15 cellular contexts compared by ENCODE assay signal in genomic region chr20:11387189-11387754, GRCh38.
DNase-seq lines count a peak whose midpoint lies in the region; TF ChIP-seq lines count a peak whose summit lies in the region.
"Had no signal": no experiment of that assay in that cellular context is flagged by ENCODE, and none has a peak within 500 bp of the region (broad histone marks: within the 10 kb centered on the region; RNA-seq: fewer than 3 reads in every experiment).

No MANE protein-coding gene starts in this region.

- H3K9me3 Mint-ChIP-seq in osteocyte (ENCODE audit: unreplicated experiment), result peaks cover 6% of the 10 kb centered on the region

- H3K4me1 ChIP-seq in ACC112 (ENCODE audit: control insufficient read depth, insufficient read depth, low read length, unreplicated experiment) (peaks cover 18% of the 10 kb centered on the region), HEK293 (ENCODE audit: control insufficient read depth, insufficient read depth, low read length) (no peaks in the 10 kb centered on the region), adipocyte (ENCODE audit: control insufficient read depth, insufficient read depth, low read length) (no peaks in the 10 kb centered on the region)

- H3K9me3 ChIP-seq in HEK293 (ENCODE audit: control insufficient read depth, insufficient read depth, low read depth, low read length), result no peaks in the 10 kb centered on the region
- no peaks in the 10 kb centered on the region for H3K9me3 ChIP-seq in adipocyte (ENCODE audit: control insufficient read depth, low read length)

- H3K36me3 Mint-ChIP-seq in osteocyte (ENCODE audit: unreplicated experiment), result peaks cover 3% of the 10 kb centered on the region
- H3K36me3 Mint-ChIP-seq: activated naive CD8-positive, alpha-beta T cell had no signal

- POLR2A ChIA-PET in HEK293 (lab: Yijun Ruan, JAX), result no interaction called here

- H3K36me3 ChIP-seq in ACC112 (ENCODE audit: insufficient read depth, low read length), result no peaks in the 10 kb centered on the region
- no peaks in the 10 kb centered on the region for H3K36me3 ChIP-seq in HEK293 (ENCODE audit: control insufficient read depth in 2 of 2, insufficient read depth in 1 of 2, low read length in 2 of 2)
- H3K36me3 ChIP-seq in adipocyte (ENCODE audit: control insufficient read depth, insufficient read depth, low read length, severe bottlenecking), result no peaks in the 10 kb centered on the region

- H3K4me3 ChIP-seq in ACC112 (ENCODE audit: low read depth, low read length), result no peak overlapping the region
- no peak overlapping the region for H3K4me3 ChIP-seq in HEK293 (ENCODE audit: low read depth, low read length)
- no peak overlapping the region for H3K4me3 ChIP-seq in adipocyte (ENCODE audit: low read length)

- H3K27me3 ChIP-seq in ACC112 (ENCODE audit: insufficient read depth, low read length), result no peaks in the 10 kb centered on the region
- no peaks in the 10 kb centered on the region for H3K27me3 ChIP-seq in adipocyte (replicated peaks; ENCODE audit: control insufficient read depth, insufficient read depth, low read length)

- no peak for TF ChIP-seq CTCF in HEK293 (tag by site-specific recombination; IDR thresholded peaks at IDR 0.05)
- TF ChIP-seq CTCF in osteocyte (IDR thresholded peaks at IDR 0.05), result no peak

- no peak overlapping the region for H3K9ac ChIP-seq in adipocyte (ENCODE audit: low read length)

- DNase-seq in adipocyte (ENCODE audit: low read depth), result peak; percentile 61
- DNase-seq in iris pigment epithelial cell (ENCODE audit: low read depth), result peak; percentile 95
- DNase-seq in NK-92 treated with Interleukin-12 subunit alpha and Interleukin-12 subunit beta, amount 100 ng/mL, for 24 hours (lab: John Stamatoyannopoulos, UW), result no peak
- no peak for DNase-seq in substantia nigra (lab: John Stamatoyannopoulos, UW)
- DNase-seq in stimulated activated CD8-positive, alpha-beta memory T cell treated with anti-CD3 and anti-CD28 coated beads, Interleukin-4, amount 100 ng/mL, for 48 hours, result no peak
- no peak for DNase-seq in osteocyte (ENCODE audit: extremely low spot score, unreplicated experiment)
- DNase-seq: activated CD8-positive, alpha-beta memory T cell treated with anti-CD3 and anti-CD28 coated beads, Interleukin-2, amount 50 U/mL, for 4 hours; dermis blood vessel endothelial cell; NCI-H1092; NCI-H510A; SHP77 treated with DMSO at 0.1 percent for 48 hours had no signal

- no peaks in the 10 kb centered on the region for H3K79me2 ChIP-seq in ACC112 (ENCODE audit: control insufficient read depth, insufficient read depth, low read length, unreplicated experiment)

- peak overlapping the region; percentile 63 for H3K27ac ChIP-seq in ACC112 (ENCODE audit: low read depth, low read length)
- H3K27ac ChIP-seq in HEK293 (ENCODE audit: extremely low read depth, low read depth, low read length), result no peak overlapping the region
- no peak overlapping the region for H3K27ac ChIP-seq in substantia nigra (ENCODE audit: low read depth, low read length, poor library complexity, severe bottlenecking)

- no peaks in the 10 kb centered on the region for H3K27me3 Mint-ChIP-seq in osteocyte (ENCODE audit: unreplicated experiment)
- H3K27me3 Mint-ChIP-seq: activated naive CD8-positive, alpha-beta T cell; B cell had no signal

- no peak overlapping the region for H2AFZ ChIP-seq in ACC112 (ENCODE audit: low read length, unreplicated experiment)

- CTCF ChIA-PET in HEK293 (lab: Yijun Ruan, JAX), result interaction anchor here (0.6 to 0.7 kb wide), 2 partner anchors 156 to 704 kb away, joined by 3 to 5 read pairs; no protein-coding TSS in a partner anchor

- no peak overlapping the region for H3K27ac Mint-ChIP-seq in osteocyte (ENCODE audit: unreplicated experiment)
- H3K27ac Mint-ChIP-seq: activated naive CD8-positive, alpha-beta T cell; B cell had no signal

- H3K4me3 Mint-ChIP-seq in osteocyte (ENCODE audit: unreplicated experiment), result no peak overlapping the region
- H3K4me3 Mint-ChIP-seq: activated naive CD8-positive, alpha-beta T cell; B cell had no signal

- H3K4me1 Mint-ChIP-seq in osteocyte (ENCODE audit: unreplicated experiment), result peaks cover 8% of the 10 kb centered on the region
- H3K4me1 Mint-ChIP-seq: B cell had no signal

TF ChIP-seq in HEK293, 187 proteins besides CTCF, POLR2A, EP300 and RAD21:
- TF ChIP-seq GLIS1 (tag by site-specific recombination; IDR thresholded peaks at IDR 0.05), result peak; percentile 30; the same call in 1 of the 2 replicates
- no peak for TF ChIP-seq ZNF146 (tag by site-specific recombination; IDR thresholded peaks at IDR 0.05)

Comparison
In these comparisons a context has a peak if more than half of its experiments do, and no peak if none do; other contexts are left out.
1. DNase-seq: peak in adipocyte (single experiment) and iris pigment epithelial cell (single experiment); none in NK-92 treated with Interleukin-12 subunit alpha and Interleukin-12 subunit beta, amount 100 ng/mL, for 24 hours (single experiment), substantia nigra (0 of 49), stimulated activated CD8-positive, alpha-beta memory T cell treated with anti-CD3 and anti-CD28 coated beads, Interleukin-4, amount 100 ng/mL, for 48 hours (single experiment) and osteocyte (single experiment).